ENCODE assay signal across 8 cellular contexts in genomic region chr1:24112381-24113169, GRCh38. TPM values are rescaled to one million over a fixed set of nuclear protein-coding genes. Genes with fewer than 3 reads are reported as not detected.
DNase-seq lines count a peak whose midpoint lies in the region; ATAC-seq and TF ChIP-seq lines count a peak whose summit lies in the region.

No MANE protein-coding gene starts in this region.

- DNase-seq in AG20443 (ENCODE audit: low spot score) = peak; percentile 85
- DNase-seq in NCI-H69 (lab: John Stamatoyannopoulos, UW) = peak; percentile 71
- DNase-seq in activated T-cell treated with anti-CD3 and anti-CD28 coated beads for 1 hour (ENCODE audit: low read depth) = peak; percentile 23
- DNase-seq in fibroblast of peridontal ligament (ENCODE audit: extremely low read depth) = peak; percentile 56

- peaks cover 2 to 37% (median 30%) of the 10 kb centered on the region in 5 donors for H3K4me1 ChIP-seq in subcutaneous abdominal adipose tissue (ENCODE audit: control insufficient read depth in 5 of 5, insufficient read depth in 5 of 5, low read length in 5 of 5)

- H3K4me3 ChIP-seq in neural cell (ENCODE audit: low read length) = no peak overlapping the region
- peak overlapping the region; percentile 4 to 48 (median 38) for H3K4me3 ChIP-seq in subcutaneous abdominal adipose tissue (ENCODE audit: low read depth in 1 of 5, low read length in 5 of 5)

- no peak for TF ChIP-seq EP300 in neural cell (conservative IDR thresholded peaks at IDR 0.05; ENCODE audit: poor library complexity, severe bottlenecking)

- TF ChIP-seq RAD21 in neural cell (conservative IDR thresholded peaks at IDR 0.05) = no peak

- no peaks in the 10 kb centered on the region for H3K9me3 ChIP-seq in neural cell (ENCODE audit: low read length)
- no peaks in the 10 kb centered on the region for H3K9me3 ChIP-seq in subcutaneous abdominal adipose tissue (ENCODE audit: control insufficient read depth in 5 of 5, low read length in 5 of 5)

- H3F3A ChIP-seq in neural cell (ENCODE audit: insufficient read depth, low read length, poor library complexity, severe bottlenecking) = no peaks in the 10 kb centered on the region

- H3K27me3 ChIP-seq in neural cell (ENCODE audit: insufficient read depth, low read depth, low read length) (no peaks in the 10 kb centered on the region), subcutaneous abdominal adipose tissue (ENCODE audit: control insufficient read depth in 5 of 5, insufficient read depth in 4 of 5, low read length in 5 of 5) (peaks cover 0 to 25% (median 7%) of the 10 kb centered on the region in 5 donors)

- H3K9me2 ChIP-seq in neural cell (ENCODE audit: insufficient read depth, low read length) = no peaks in the 10 kb centered on the region

- peak; percentile 14 for TF ChIP-seq CTCF in neural cell (IDR thresholded peaks at IDR 0.05; ENCODE audit: poor library complexity, severe bottlenecking)

- no peaks in the 10 kb centered on the region for H4K20me1 ChIP-seq in neural cell (ENCODE audit: insufficient read depth)

- peak; percentile 57 for ATAC-seq in GM19351 (IDR thresholded peaks at IDR 0.05; ENCODE audit: unreplicated experiment)
- no peak for ATAC-seq in GM21515 (IDR thresholded peaks at IDR 0.05; ENCODE audit: unreplicated experiment)

- H3K27ac ChIP-seq in neural cell (ENCODE audit: low read length) = no peak overlapping the region
- no peak overlapping the region for H3K27ac ChIP-seq in subcutaneous abdominal adipose tissue (ENCODE audit: low read depth, low read length)

- H2AFZ ChIP-seq in neural cell (ENCODE audit: low read depth, low read length) = no peak overlapping the region

- no peaks in the 10 kb centered on the region for H3K36me3 ChIP-seq in neural cell (ENCODE audit: insufficient read depth, low read length)
- no peaks in the 10 kb centered on the region for H3K36me3 ChIP-seq in subcutaneous abdominal adipose tissue (ENCODE audit: control insufficient read depth in 5 of 5, insufficient read depth in 5 of 5, low read length in 5 of 5)

- H3K79me2 ChIP-seq in neural cell (replicated peaks; ENCODE audit: insufficient read depth, low read length) = no peaks in the 10 kb centered on the region

- H3K4me2 ChIP-seq in neural cell (ENCODE audit: low read length) = no peak overlapping the region

- H3K9ac ChIP-seq in neural cell (ENCODE audit: low read length) (no peak overlapping the region), subcutaneous abdominal adipose tissue (ENCODE audit: low read length in 5 of 5) (no peak overlapping the region)

TF ChIP-seq in neural cell, 6 proteins besides CTCF, POLR2A, EP300 and RAD21:
- TF ChIP-seq, protein P1, sequence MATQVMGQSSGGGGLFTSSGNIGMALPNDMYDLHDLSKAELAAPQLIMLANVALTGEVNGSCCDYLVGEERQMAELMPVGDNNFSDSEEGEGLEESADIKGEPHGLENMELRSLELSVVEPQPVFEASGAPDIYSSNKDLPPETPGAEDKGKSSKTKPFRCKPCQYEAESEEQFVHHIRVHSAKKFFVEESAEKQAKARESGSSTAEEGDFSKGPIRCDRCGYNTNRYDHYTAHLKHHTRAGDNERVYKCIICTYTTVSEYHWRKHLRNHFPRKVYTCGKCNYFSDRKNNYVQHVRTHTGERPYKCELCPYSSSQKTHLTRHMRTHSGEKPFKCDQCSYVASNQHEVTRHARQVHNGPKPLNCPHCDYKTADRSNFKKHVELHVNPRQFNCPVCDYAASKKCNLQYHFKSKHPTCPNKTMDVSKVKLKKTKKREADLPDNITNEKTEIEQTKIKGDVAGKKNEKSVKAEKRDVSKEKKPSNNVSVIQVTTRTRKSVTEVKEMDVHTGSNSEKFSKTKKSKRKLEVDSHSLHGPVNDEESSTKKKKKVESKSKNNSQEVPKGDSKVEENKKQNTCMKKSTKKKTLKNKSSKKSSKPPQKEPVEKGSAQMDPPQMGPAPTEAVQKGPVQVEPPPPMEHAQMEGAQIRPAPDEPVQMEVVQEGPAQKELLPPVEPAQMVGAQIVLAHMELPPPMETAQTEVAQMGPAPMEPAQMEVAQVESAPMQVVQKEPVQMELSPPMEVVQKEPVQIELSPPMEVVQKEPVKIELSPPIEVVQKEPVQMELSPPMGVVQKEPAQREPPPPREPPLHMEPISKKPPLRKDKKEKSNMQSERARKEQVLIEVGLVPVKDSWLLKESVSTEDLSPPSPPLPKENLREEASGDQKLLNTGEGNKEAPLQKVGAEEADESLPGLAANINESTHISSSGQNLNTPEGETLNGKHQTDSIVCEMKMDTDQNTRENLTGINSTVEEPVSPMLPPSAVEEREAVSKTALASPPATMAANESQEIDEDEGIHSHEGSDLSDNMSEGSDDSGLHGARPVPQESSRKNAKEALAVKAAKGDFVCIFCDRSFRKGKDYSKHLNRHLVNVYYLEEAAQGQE (IDR thresholded peaks at IDR 0.05; ENCODE audit: borderline replicate concordance) = no peak
- no peak for TF ChIP-seq MXI1 (conservative IDR thresholded peaks at IDR 0.05; ENCODE audit: poor library complexity, severe bottlenecking)
- TF ChIP-seq EZH2 (IDR thresholded peaks at IDR 0.05; ENCODE audit: borderline replicate concordance, insufficient read depth, low read length, poor library complexity, severe bottlenecking) = no peak
- TF ChIP-seq TAF1 (IDR thresholded peaks at IDR 0.05; ENCODE audit: low read depth) = no peak
- no peak for TF ChIP-seq POLR2AphosphoS5 (IDR thresholded peaks at IDR 0.05)
- no peak for TF ChIP-seq SMC3 (conservative IDR thresholded peaks at IDR 0.05; ENCODE audit: poor library complexity)

RNA-seq across cellular contexts. Expression of gene MYOM3, which starts 0.6 kb away (rescaled TPM):
- not detected in 2 replicates for polyA plus RNA-seq in neural cell
- polyA minus RNA-seq in neural cell = not detected in 2 replicates

RNA-seq across cellular contexts. Expression of gene IL22RA1, which starts 30.4 kb away (rescaled TPM):
- not detected in 2 replicates for polyA plus RNA-seq in neural cell
- polyA minus RNA-seq in neural cell = not detected in 2 replicates

Comparison
In these comparisons a context has a peak if more than half of its experiments do, and no peak if none do; other contexts are left out.
1. DNase-seq: peak in every context shown above with its lines; median percentile 85 in AG20443; 71 in NCI-H69; 56 in fibroblast of peridontal ligament; 23 in activated T-cell treated with anti-CD3 and anti-CD28 coated beads for 1 hour.